ENCODE assay signal across 8 cellular contexts in the genomic region with DNA sequence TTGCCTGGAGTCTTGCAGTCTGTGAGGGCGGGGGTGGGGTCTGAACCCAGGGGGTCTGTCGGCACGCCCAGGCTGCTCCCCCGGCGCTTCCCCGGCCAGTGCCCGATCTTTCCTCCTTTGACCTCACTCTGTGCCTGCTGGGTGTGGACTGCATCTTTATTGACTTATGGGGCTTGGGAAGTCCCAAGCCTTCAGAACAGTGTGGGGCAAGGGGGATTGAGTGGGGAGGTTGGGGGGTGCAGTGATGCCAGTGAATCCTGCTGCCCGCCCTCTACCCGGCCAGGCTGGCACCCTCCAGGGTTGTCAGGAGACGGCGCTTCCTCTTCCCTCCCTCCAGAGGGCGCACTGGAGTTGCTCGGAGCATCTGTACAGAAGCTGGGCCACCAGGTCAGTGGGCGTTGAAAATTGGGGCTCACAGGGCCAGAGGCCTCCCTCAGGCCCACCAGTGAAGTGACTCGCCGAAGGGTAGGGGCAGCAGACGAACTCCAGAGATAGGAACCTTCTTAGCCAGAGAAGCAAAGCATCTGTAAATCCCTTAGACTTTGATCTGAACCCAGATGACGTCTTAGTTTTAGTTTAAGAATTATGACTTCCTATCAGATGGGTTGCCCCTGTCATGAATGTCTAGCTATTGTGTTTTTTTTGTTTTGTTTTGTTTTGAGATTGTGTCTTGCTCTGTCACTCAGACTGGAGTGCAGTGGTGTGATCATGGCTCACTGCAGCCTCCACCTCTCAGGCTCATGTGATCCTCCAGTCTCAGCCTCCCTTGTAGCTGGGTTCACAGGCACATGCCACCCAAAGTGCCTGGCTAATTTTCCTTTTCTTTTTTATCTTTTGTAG.
A peak's percentile ranks its signal among the peaks of the same experiment; 100 is the strongest.
DNase-seq lines count a peak whose midpoint lies in the region; ATAC-seq and TF ChIP-seq lines count a peak whose summit lies in the region.

No MANE protein-coding gene starts in this region.

- no peak overlapping the region for H3K27ac Mint-ChIP-seq in immature natural killer cell

- CTCF ChIA-PET in HEK293T (lab: Yijun Ruan, JAX), result interaction anchor here (0.6 to 1.1 kb wide), 7 partner anchors 9 to 421 kb away, joined by 3 to 9 read pairs (median 3); no protein-coding TSS in a partner anchor

- no peak overlapping the region for H3K27ac ChIP-seq in SU-DHL-6 (ENCODE audit: low read depth, low read length)

- TF ChIP-seq CTCF in SU-DHL-6 (IDR thresholded peaks at IDR 0.05; ENCODE audit: insufficient read depth, low read length, poor library complexity, severe bottlenecking), result peak; percentile 91
- TF ChIP-seq CTCF in astrocyte of the cerebellum (IDR thresholded peaks at IDR 0.05; ENCODE audit: low read depth, low read length, missing control alignments), result peak; percentile 68

- no peaks in the 10 kb centered on the region for H3K79me2 ChIP-seq in SU-DHL-6 (ENCODE audit: insufficient read depth, low read length)

- no peaks in the 10 kb centered on the region for H3K9me2 ChIP-seq in SU-DHL-6 (replicated peaks; ENCODE audit: insufficient read depth, low read length)

- in situ Hi-C loops in astrocyte of the cerebellum (cut with HindIII; ENCODE audit: low sequenced_read_pairs), result no loop called here

- H3K4me2 ChIP-seq in SU-DHL-6 (ENCODE audit: low read depth, low read length, poor library complexity, severe bottlenecking), result no peak overlapping the region

- no peak overlapping the region for H2AFZ ChIP-seq in SU-DHL-6 (ENCODE audit: low read depth, low read length, severe bottlenecking)

- no peaks in the 10 kb centered on the region for H3K36me3 ChIP-seq in SU-DHL-6 (ENCODE audit: low read length)

- H3K27me3 Mint-ChIP-seq in immature natural killer cell (ENCODE audit: low read depth in 3 of 3), result peaks cover 2 to 4% (median 2%) of the 10 kb centered on the region in 3 donors

- H3K4me1 Mint-ChIP-seq in immature natural killer cell, result peaks cover 0 to 2% of the 10 kb centered on the region in 2 donors

- H3K9me3 ChIP-seq in SU-DHL-6 (ENCODE audit: insufficient read depth, low read length), result no peaks in the 10 kb centered on the region

- H4K20me1 ChIP-seq in SU-DHL-6 (ENCODE audit: low read depth, low read length), result no peaks in the 10 kb centered on the region

- H3K9ac ChIP-seq in SU-DHL-6 (ENCODE audit: low read length), result no peak overlapping the region

- no peak for ATAC-seq in HG02678 (IDR thresholded peaks at IDR 0.05; ENCODE audit: unreplicated experiment)

- no peak overlapping the region for H3K4me3 Mint-ChIP-seq in immature natural killer cell

- H3F3A ChIP-seq in SU-DHL-6 (ENCODE audit: insufficient read depth), result no peaks in the 10 kb centered on the region

- POLR2A ChIA-PET in HEK293T (lab: Yijun Ruan, JAX), result interaction anchor here (1.0 kb wide), 1 partner anchor 11 kb away, joined by 4 read pairs; no protein-coding TSS in a partner anchor

- H3K27me3 ChIP-seq in SU-DHL-6 (ENCODE audit: low read length), result no peaks in the 10 kb centered on the region

- H3K36me3 Mint-ChIP-seq in immature natural killer cell, result no peaks in the 10 kb centered on the region

- no peaks in the 10 kb centered on the region for H3K9me3 Mint-ChIP-seq in immature natural killer cell

- H3K4me3 ChIP-seq in SU-DHL-6 (ENCODE audit: insufficient read depth, low read length, poor library complexity, severe bottlenecking) (no peak overlapping the region), astrocyte of the cerebellum (ENCODE audit: low read depth, low read length) (no peak overlapping the region)

- DNase-seq in Ammon's horn (ENCODE audit: low spot score) (peak; percentile 62), HEK293T (ENCODE audit: extremely low spot score) (peak; percentile 68), astrocyte of the cerebellum (ENCODE audit: low read depth) (no peak), immature natural killer cell (peak; percentile 34 to 43 (median 43)), NCI-H1105 (lab: John Stamatoyannopoulos, UW) (no peak)
- peak; percentile 24 to 38 (median 37) for DNase-seq in stimulated activated CD4-positive, alpha-beta T cell treated with anti-CD3 and anti-CD28 coated beads, TNF-alpha, amount 100 ng/mL, for 24 hours (ENCODE audit: low read depth in 3 of 3)

TF ChIP-seq in HEK293T, 16 proteins besides CTCF, POLR2A, EP300 and RAD21:
- no peak for TF ChIP-seq LEF1 (IDR thresholded peaks at IDR 0.05; ENCODE audit: borderline replicate concordance)
- no peak for TF ChIP-seq CTBP1 (IDR thresholded peaks at IDR 0.05; ENCODE audit: borderline replicate concordance)
- TF ChIP-seq, protein P1, sequence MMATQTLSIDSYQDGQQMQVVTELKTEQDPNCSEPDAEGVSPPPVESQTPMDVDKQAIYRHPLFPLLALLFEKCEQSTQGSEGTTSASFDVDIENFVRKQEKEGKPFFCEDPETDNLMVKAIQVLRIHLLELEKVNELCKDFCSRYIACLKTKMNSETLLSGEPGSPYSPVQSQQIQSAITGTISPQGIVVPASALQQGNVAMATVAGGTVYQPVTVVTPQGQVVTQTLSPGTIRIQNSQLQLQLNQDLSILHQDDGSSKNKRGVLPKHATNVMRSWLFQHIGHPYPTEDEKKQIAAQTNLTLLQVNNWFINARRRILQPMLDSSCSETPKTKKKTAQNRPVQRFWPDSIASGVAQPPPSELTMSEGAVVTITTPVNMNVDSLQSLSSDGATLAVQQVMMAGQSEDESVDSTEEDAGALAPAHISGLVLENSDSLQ (IDR thresholded peaks at IDR 0.05), result no peak
- TF ChIP-seq ZNF384 (IDR thresholded peaks at IDR 0.05), result no peak
- no peak for TF ChIP-seq FOXM1 (IDR thresholded peaks at IDR 0.05; ENCODE audit: borderline replicate concordance)
- TF ChIP-seq ARNT (IDR thresholded peaks at IDR 0.05), result no peak

Comparison
In these comparisons a context has a peak if more than half of its experiments do, and no peak if none do; other contexts are left out.
1. DNase-seq: peak in Ammon's horn (single experiment), HEK293T (single experiment), immature natural killer cell (3 of 3) and stimulated activated CD4-positive, alpha-beta T cell treated with anti-CD3 and anti-CD28 coated beads, TNF-alpha, amount 100 ng/mL, for 24 hours (3 of 3); none in astrocyte of the cerebellum (single experiment) and NCI-H1105 (single experiment).